Comparison of ENCODE assay signal across 8 cellular contexts in the genomic region with DNA sequence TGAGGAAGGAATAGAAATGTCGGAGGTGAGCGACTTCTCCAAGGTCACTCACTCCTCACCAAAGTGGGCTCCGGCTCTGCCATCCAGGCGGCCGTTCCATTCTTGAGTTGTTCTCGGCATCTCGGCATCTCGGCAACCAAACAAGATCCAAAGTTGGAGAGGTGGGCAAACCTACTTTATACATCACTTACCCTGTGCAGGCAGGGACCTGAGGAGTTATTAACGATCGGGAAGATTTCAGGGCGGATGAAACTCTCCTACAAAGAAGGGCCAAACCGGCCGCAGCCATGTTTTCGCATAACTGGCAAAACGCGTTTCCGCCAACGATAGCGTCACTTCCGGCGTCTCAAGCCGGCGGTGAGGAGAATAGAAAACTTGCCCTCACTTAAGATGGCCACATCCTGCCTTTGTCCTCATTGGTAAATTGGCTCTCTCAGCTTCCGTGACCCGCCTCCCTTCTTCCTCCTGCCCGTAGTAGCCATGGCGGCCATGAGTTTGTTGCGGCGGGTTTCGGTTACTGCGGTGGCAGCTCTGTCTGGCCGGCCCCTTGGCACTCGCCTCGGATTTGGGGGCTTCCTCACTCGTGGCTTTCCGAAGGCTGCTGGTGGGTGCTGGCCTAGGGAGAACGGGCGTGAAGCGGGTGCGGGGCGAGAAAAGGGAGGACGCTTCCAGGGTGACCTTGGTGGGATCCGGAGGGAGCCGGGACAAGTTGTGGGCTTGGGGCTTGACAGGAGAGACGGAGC. TPM values are rescaled to one million over a fixed set of nuclear protein-coding genes. Genes with fewer than 3 reads are reported as not detected.
A peak's percentile ranks its signal among the peaks of the same experiment; 100 is the strongest.
DNase-seq lines count a peak whose midpoint lies in the region; ATAC-seq, FAIRE-seq and TF ChIP-seq lines count a peak whose summit lies in the region.

A gene (minus strand): TSS at position 303 of the 743 bp plus-strand sequence. CDS start 14 bp downstream, at position 289.
A gene (plus strand): TSS at position 459 of the 743 bp plus-strand sequence. CDS start 22 bp downstream, at position 481.

- ATAC-seq in HG03439 (IDR thresholded peaks at IDR 0.05; ENCODE audit: unreplicated experiment): peak; percentile 95

- peak within 1 kb of the TSS; percentile 99 for H3K4me3 Mint-ChIP-seq in chondrocyte (ENCODE audit: unreplicated experiment)

- TF ChIP-seq CTCF in chondrocyte (IDR thresholded peaks at IDR 0.05) (no peak), kidney (IDR thresholded peaks at IDR 0.05; ENCODE audit: borderline replicate concordance, extremely low read depth, insufficient read depth) (no peak)

- peaks cover 2 to 9% of the 10 kb centered on the region in 2 donors for H3K36me3 ChIP-seq in kidney (ENCODE audit: control insufficient read depth in 1 of 2, insufficient read depth in 2 of 2, low read length in 2 of 2)

- peak within 1 kb of the TSS; percentile 93 to 100 for H3K4me3 ChIP-seq in kidney (ENCODE audit: low read length in 2 of 2)

- FAIRE-seq in kidney (lab: Jason Lieb, UNC): peak; percentile 91

- H3K27me3 Mint-ChIP-seq in chondrocyte (ENCODE audit: low read depth): no peaks in the 10 kb centered on the region

- peak; percentile 99 for DNase-seq in AML-193 (lab: John Stamatoyannopoulos, UW)
- DNase-seq in NCI-H510A treated with DMSO at 0.1 percent for 48 hours (lab: John Stamatoyannopoulos, UW): peak; percentile 96
- DNase-seq in activated CD4-positive, alpha-beta T cell treated with anti-CD3 and anti-CD28 coated beads for 24 hours (ENCODE audit: low read depth in 2 of 2): peak; percentile 82 to 83
- peak; percentile 93 for DNase-seq in chondrocyte (ENCODE audit: low spot score)
- DNase-seq in kidney: peak; percentile 97
- peak; percentile 94 for DNase-seq in stimulated activated CD4-positive, alpha-beta T cell treated with anti-CD3 and anti-CD28 coated beads, Interleukin-15, amount 100 ng/mL, for 24 hours

- H3K4me1 Mint-ChIP-seq in chondrocyte (ENCODE audit: low read depth): peaks cover 27% of the 10 kb centered on the region

- H3K27ac ChIP-seq in kidney (ENCODE audit: low read depth in 2 of 2, low read length in 2 of 2): peak within 1 kb of the TSS; percentile 94 to 97

- peak within 1 kb of the TSS; percentile 100 for H3K27ac Mint-ChIP-seq in chondrocyte (ENCODE audit: unreplicated experiment)

- peaks cover 4 to 5% of the 10 kb centered on the region in 2 donors for H3K4me1 ChIP-seq in kidney (ENCODE audit: control insufficient read depth in 1 of 2, insufficient read depth in 1 of 2, low read depth in 1 of 2, low read length in 2 of 2)

- peak within 1 kb of the TSS; percentile 97 to 98 for H3K9ac ChIP-seq in kidney (ENCODE audit: low read length in 2 of 2)

- TF ChIP-seq POLR2A in GM19193 (IDR thresholded peaks at IDR 0.05; ENCODE audit: extremely low read depth, insufficient read depth, insufficient read length): peak; percentile 89

- H3K36me3 Mint-ChIP-seq in chondrocyte (ENCODE audit: low read depth): peaks cover 13% of the 10 kb centered on the region

- H3K9me3 Mint-ChIP-seq in chondrocyte (ENCODE audit: low read depth): no peaks in the 10 kb centered on the region

- intact Hi-C loops in kidney (cut with DNase I): no loop called here

- no peaks in the 10 kb centered on the region for H3K9me3 ChIP-seq in kidney (ENCODE audit: control insufficient read depth in 1 of 2, low read length in 2 of 2)

RNA-seq across cellular contexts. Expression of the first gene that starts in this region (rescaled TPM):
- 30.6 to 34.0 TPM (median 32.5 TPM) in 3 replicates for total RNA-seq in chondrocyte
- 26.2 TPM for total RNA-seq in kidney
- 86.2 TPM for polyA plus RNA-seq in kidney (ENCODE audit: insufficient read depth, low read depth, low replicate concordance)

RNA-seq across cellular contexts. Expression of the second gene that starts in this region (rescaled TPM):
- 58.5 to 93.6 TPM (median 67.0 TPM) in 3 replicates for total RNA-seq in chondrocyte
- total RNA-seq in kidney: 102 TPM
- 290 TPM for polyA plus RNA-seq in kidney (ENCODE audit: insufficient read depth, low read depth, low replicate concordance)

Comparison
In these comparisons a context has a peak if more than half of its experiments do, and no peak if none do; other contexts are left out.
1. Peak in every context shown above with its lines: DNase-seq, ATAC-seq, H3K4me3 ChIP-seq and H3K27ac ChIP-seq.